1 cellular context compared by ENCODE assay signal in the genomic region with DNA sequence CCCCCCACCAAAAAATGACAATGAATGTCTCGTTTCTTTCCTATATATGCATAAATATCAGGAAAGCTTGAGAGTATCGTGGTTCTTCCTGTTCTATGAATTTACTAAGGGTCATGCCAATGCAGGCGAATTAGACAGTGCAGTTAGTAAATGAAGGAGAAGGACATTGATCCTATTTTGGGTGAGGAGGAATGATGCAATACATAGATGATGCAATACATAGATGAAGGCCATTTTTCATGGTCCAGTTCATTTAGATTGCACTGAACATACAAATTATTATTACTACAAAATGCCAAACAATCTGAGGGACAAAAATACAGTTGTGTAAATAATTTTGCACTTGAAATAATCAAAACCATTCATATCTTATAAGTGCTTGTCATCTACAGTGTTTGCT.
TF ChIP-seq lines count a peak whose summit lies in the region.

No MANE protein-coding gene starts in this region.

TF ChIP-seq in GM23338, 12 proteins besides CTCF, POLR2A, EP300 and RAD21 (continued from another document):
- no peak for TF ChIP-seq ZNF462 (CRISPR knock-in tag; IDR thresholded peaks at IDR 0.05)
- TF ChIP-seq JUNB (IDR thresholded peaks at IDR 0.05; ENCODE audit: unreplicated experiment), result no peak
- no peak for TF ChIP-seq EZH2phosphoT487 (IDR thresholded peaks at IDR 0.05; ENCODE audit: unreplicated experiment)
- TF ChIP-seq ETS1 (IDR thresholded peaks at IDR 0.05), result no peak
- TF ChIP-seq ZNF331 (CRISPR knock-in tag; IDR thresholded peaks at IDR 0.05; ENCODE audit: low read depth), result no peak
- no peak for TF ChIP-seq NANOG (IDR thresholded peaks at IDR 0.05; ENCODE audit: borderline replicate concordance)
- TF ChIP-seq POLR2AphosphoS5 (IDR thresholded peaks at IDR 0.05; ENCODE audit: low read depth), result no peak
- no peak for TF ChIP-seq EZH2 (IDR thresholded peaks at IDR 0.05; ENCODE audit: low read depth, unreplicated experiment)
- TF ChIP-seq STAT1 (IDR thresholded peaks at IDR 0.05; ENCODE audit: unreplicated experiment), result no peak
- TF ChIP-seq, protein P1, sequence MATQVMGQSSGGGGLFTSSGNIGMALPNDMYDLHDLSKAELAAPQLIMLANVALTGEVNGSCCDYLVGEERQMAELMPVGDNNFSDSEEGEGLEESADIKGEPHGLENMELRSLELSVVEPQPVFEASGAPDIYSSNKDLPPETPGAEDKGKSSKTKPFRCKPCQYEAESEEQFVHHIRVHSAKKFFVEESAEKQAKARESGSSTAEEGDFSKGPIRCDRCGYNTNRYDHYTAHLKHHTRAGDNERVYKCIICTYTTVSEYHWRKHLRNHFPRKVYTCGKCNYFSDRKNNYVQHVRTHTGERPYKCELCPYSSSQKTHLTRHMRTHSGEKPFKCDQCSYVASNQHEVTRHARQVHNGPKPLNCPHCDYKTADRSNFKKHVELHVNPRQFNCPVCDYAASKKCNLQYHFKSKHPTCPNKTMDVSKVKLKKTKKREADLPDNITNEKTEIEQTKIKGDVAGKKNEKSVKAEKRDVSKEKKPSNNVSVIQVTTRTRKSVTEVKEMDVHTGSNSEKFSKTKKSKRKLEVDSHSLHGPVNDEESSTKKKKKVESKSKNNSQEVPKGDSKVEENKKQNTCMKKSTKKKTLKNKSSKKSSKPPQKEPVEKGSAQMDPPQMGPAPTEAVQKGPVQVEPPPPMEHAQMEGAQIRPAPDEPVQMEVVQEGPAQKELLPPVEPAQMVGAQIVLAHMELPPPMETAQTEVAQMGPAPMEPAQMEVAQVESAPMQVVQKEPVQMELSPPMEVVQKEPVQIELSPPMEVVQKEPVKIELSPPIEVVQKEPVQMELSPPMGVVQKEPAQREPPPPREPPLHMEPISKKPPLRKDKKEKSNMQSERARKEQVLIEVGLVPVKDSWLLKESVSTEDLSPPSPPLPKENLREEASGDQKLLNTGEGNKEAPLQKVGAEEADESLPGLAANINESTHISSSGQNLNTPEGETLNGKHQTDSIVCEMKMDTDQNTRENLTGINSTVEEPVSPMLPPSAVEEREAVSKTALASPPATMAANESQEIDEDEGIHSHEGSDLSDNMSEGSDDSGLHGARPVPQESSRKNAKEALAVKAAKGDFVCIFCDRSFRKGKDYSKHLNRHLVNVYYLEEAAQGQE (IDR thresholded peaks at IDR 0.05; ENCODE audit: unreplicated experiment), result no peak
